1 cellular context compared by ENCODE assay signal in genomic region chr3:37375184-37376120, GRCh38.
TF ChIP-seq lines count a peak whose summit lies in the region.

No MANE protein-coding gene starts in this region.

TF ChIP-seq in GM23338, 12 proteins besides CTCF, POLR2A, EP300 and RAD21 (continued from another document):
- peak; percentile 14; the same call in 1 of the 2 replicates for TF ChIP-seq ZNF462 (CRISPR knock-in tag; IDR thresholded peaks at IDR 0.05)
